ENCODE assay signal across 1 cellular context in genomic region chr10:78925800-78926319, GRCh38.
TF ChIP-seq lines count a peak whose summit lies in the region.

No MANE protein-coding gene starts in this region.

TF ChIP-seq in K562, 482 proteins besides CTCF, POLR2A, EP300 and RAD21 (continued from another document and continues in another):
- TF ChIP-seq PATZ1 (CRISPR knock-in tag; IDR thresholded peaks at IDR 0.05; ENCODE audit: borderline replicate concordance): no peak
- peak; percentile 82 for TF ChIP-seq DPF2 (IDR thresholded peaks at IDR 0.05)
- TF ChIP-seq CEBPB (tag; IDR thresholded peaks at IDR 0.05): peak; percentile 90
- TF ChIP-seq BHLHE40 (IDR thresholded peaks at IDR 0.05; ENCODE audit: low read length): peak; percentile 57; the same call in 1 of the 2 replicates
- peak; percentile 85 for TF ChIP-seq JUND (IDR thresholded peaks at IDR 0.05; ENCODE audit: borderline replicate concordance, low read depth, low read length)
- TF ChIP-seq JUND (tag; IDR thresholded peaks at IDR 0.05; ENCODE audit: borderline replicate concordance, low read depth, low read length): peak; percentile 73; the same call in 1 of the 3 replicates
- no peak for TF ChIP-seq KDM5B (IDR thresholded peaks at IDR 0.05; ENCODE audit: insufficient replicate concordance, low read depth, low read length)
- peak; percentile 56 to 68; a peak in 3 of 4 replicates for TF ChIP-seq NRF1 (conservative IDR thresholded peaks at IDR 0.05 in 1 of 2, IDR thresholded peaks at IDR 0.05 in 1 of 2)
- peak in 1 of 2 experiments; percentile 86; a peak in 2 of 4 replicates for TF ChIP-seq HDAC1 (IDR thresholded peaks at IDR 0.05)
- 0 out of 2 replicates have a peak, but pooled peaks have one; percentile 32 for TF ChIP-seq DIDO1 (tag; IDR thresholded peaks at IDR 0.05; ENCODE audit: low read depth)
- peak; percentile 59; the same call in 1 of the 2 replicates for TF ChIP-seq ZNF766 (CRISPR knock-in tag; conservative IDR thresholded peaks at IDR 0.05)
- TF ChIP-seq E2F3 (CRISPR knock-in tag; IDR thresholded peaks at IDR 0.05): no peak
- TF ChIP-seq TCFL5 (CRISPR knock-in tag; conservative IDR thresholded peaks at IDR 0.05): no peak
- TF ChIP-seq MLLT1 (IDR thresholded peaks at IDR 0.05): peak in 1 of 2 experiments; percentile 56; a peak in 1 of 4 replicates
- TF ChIP-seq MAFF (IDR thresholded peaks at IDR 0.05; ENCODE audit: low read length): peak; percentile 52; the same call in 1 of the 2 replicates
- no peak for TF ChIP-seq PCBP2 (IDR thresholded peaks at IDR 0.05; ENCODE audit: low read depth, low read length, poor library complexity, severe bottlenecking)
- 0 out of 2 replicates have a peak, but pooled peaks have one; percentile 28 for TF ChIP-seq DEAF1 (CRISPR knock-in tag; IDR thresholded peaks at IDR 0.05)
- peak; percentile 76; the same call in 1 of the 2 replicates for TF ChIP-seq THRB (CRISPR knock-in tag; conservative IDR thresholded peaks at IDR 0.05)
- peak; percentile 68; the same call in 1 of the 2 replicates for TF ChIP-seq BACH1 (tag; IDR thresholded peaks at IDR 0.05)
- no peak for TF ChIP-seq RHOXF2B (CRISPR knock-in tag; conservative IDR thresholded peaks at IDR 0.05)
- no peak; a peak in 1 of 4 replicates for TF ChIP-seq TEAD1 (CRISPR knock-in tag; IDR thresholded peaks at IDR 0.05)
- TF ChIP-seq RCOR1 (IDR thresholded peaks at IDR 0.05; ENCODE audit: borderline replicate concordance in 1 of 2, low read depth in 2 of 2, low read length in 2 of 2): peak; percentile 50 to 98; a peak in 2 of 4 replicates
- TF ChIP-seq AFF4 (CRISPR knock-in tag; IDR thresholded peaks at IDR 0.05): no peak
- 0 out of 2 replicates have a peak, but pooled peaks have one; percentile 21 for TF ChIP-seq GMEB1 (CRISPR knock-in tag; IDR thresholded peaks at IDR 0.05)
- no peak for TF ChIP-seq ATF2 (CRISPR knock-in tag; IDR thresholded peaks at IDR 0.05)
- TF ChIP-seq CUX1 (CRISPR knock-in tag; IDR thresholded peaks at IDR 0.05): 0 out of 2 replicates have a peak, but pooled peaks have one; percentile 58
- TF ChIP-seq C11orf30 (IDR thresholded peaks at IDR 0.05; ENCODE audit: low read depth): peak; percentile 46; the same call in 1 of the 2 replicates
- peak; percentile 75 for TF ChIP-seq MAFK (IDR thresholded peaks at IDR 0.05; ENCODE audit: low read length)
- no peak for TF ChIP-seq TFE3 (CRISPR knock-in tag; IDR thresholded peaks at IDR 0.05)
